ENCODE assay signal across 1 cellular context in the genomic region with DNA sequence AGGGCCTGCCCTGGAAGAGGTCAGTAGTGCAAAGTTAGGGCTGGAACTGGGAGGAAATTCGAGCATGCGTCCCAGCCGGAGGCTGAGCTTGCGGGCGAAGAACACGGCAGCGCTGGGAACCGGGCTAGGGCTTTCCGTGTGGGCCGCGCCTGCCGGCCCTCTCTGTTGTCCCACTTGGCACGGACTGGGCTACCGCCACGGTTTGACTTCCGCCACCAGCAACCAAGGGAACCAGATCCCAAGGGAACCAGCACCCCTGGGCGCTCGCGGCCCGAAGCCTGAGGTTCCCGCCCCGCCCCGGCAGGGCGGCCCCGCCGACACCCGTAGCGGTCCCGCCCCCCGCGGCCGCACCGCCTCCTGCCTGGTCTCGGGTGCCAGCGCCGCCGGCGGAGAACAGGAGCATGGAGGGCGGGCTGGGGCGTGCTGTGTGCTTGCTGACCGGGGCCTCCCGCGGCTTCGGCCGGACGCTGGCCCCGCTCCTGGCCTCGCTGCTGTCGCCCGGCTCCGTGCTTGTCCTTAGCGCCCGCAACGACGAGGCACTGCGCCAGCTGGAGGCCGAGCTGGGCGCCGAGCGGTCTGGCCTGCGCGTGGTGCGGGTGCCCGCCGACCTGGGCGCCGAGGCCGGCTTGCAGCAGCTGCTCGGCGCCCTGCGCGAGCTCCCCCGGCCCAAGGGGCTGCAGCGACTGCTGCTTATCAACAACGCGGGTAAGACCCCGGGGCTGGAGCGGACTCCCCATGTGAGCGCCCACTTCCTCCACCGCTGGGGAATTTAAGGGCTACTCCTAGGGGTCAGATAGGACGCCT.
TF ChIP-seq lines count a peak whose summit lies in the region.

Gene SPR (plus strand): TSS at position 377 of the 804 bp plus-strand sequence. CDS start 25 bp downstream, at position 402.

TF ChIP-seq in HepG2, 621 proteins besides CTCF, POLR2A, EP300 and RAD21 (continued from another document and continues in another):
- TF ChIP-seq AGO2 (optimal IDR thresholded peaks at IDR 0.05; ENCODE audit: low read depth, low read length) (peak; percentile 47), ZBTB21 (CRISPR knock-in tag; IDR thresholded peaks at IDR 0.05) (no peak), NCOA2 (CRISPR knock-in tag; IDR thresholded peaks at IDR 0.05) (no peak; the same call in 1 of the 2 replicates), MYNN (CRISPR knock-in tag; IDR thresholded peaks at IDR 0.05; ENCODE audit: low read depth) (no peak), SP1 (IDR thresholded peaks at IDR 0.05) (no peak), SP1 (CRISPR knock-in tag; IDR thresholded peaks at IDR 0.05) (peak; percentile 70; the same call in 1 of the 2 replicates), ZNF224 (CRISPR knock-in tag; IDR thresholded peaks at IDR 0.05) (no peak), KLF12 (CRISPR knock-in tag; IDR thresholded peaks at IDR 0.05; ENCODE audit: borderline replicate concordance) (no peak; the same call in 1 of the 2 replicates), ZNF512B (CRISPR knock-in tag; IDR thresholded peaks at IDR 0.05; ENCODE audit: borderline replicate concordance) (no peak), CBX2 (IDR thresholded peaks at IDR 0.05; ENCODE audit: low read depth, low read length) (no peak), CBX2 (CRISPR knock-in tag; IDR thresholded peaks at IDR 0.05; ENCODE audit: low read depth) (no peak), FOXM1 (CRISPR knock-in tag; IDR thresholded peaks at IDR 0.05) (no peak; the same call in 1 of the 2 replicates), TEAD2 (CRISPR knock-in tag; IDR thresholded peaks at IDR 0.05) (peak; percentile 60; the same call in 1 of the 2 replicates), ZNF564 (CRISPR knock-in tag; IDR thresholded peaks at IDR 0.05) (no peak), NFIC (IDR thresholded peaks at IDR 0.05; ENCODE audit: low read length) (no peak), ZNF503 (CRISPR knock-in tag; IDR thresholded peaks at IDR 0.05) (peak; percentile 29; the same call in 1 of the 2 replicates), ZNF781 (CRISPR knock-in tag; IDR thresholded peaks at IDR 0.05; ENCODE audit: borderline replicate concordance, not compliant biosample characterization) (no peak), ZNF891 (CRISPR knock-in tag; IDR thresholded peaks at IDR 0.05) (peak; percentile 73; the same call in 1 of the 2 replicates), ZBTB26 (CRISPR knock-in tag; IDR thresholded peaks at IDR 0.05; ENCODE audit: borderline replicate concordance) (no peak), ZNF256 (CRISPR knock-in tag; conservative IDR thresholded peaks at IDR 0.05) (peak; percentile 54; the same call in 1 of the 2 replicates), ZNF646 (CRISPR knock-in tag; IDR thresholded peaks at IDR 0.05) (no peak), TARDBP (CRISPR knock-in tag; IDR thresholded peaks at IDR 0.05) (no peak; the same call in none of the 2 replicates), JDP2 (CRISPR knock-in tag; IDR thresholded peaks at IDR 0.05; ENCODE audit: borderline replicate concordance) (peak; percentile 85; the same call in 1 of the 2 replicates), HNRNPL (IDR thresholded peaks at IDR 0.05; ENCODE audit: low read depth, low read length) (no peak), ZNF777 (CRISPR knock-in tag; IDR thresholded peaks at IDR 0.05) (peak; percentile 96), KDM5B (CRISPR knock-in tag; IDR thresholded peaks at IDR 0.05; ENCODE audit: borderline replicate concordance) (peak; percentile 12; the same call in 1 of the 2 replicates), KMT2A (CRISPR knock-in tag; IDR thresholded peaks at IDR 0.05) (0 out of 2 replicates have a peak, but pooled peaks have one; percentile 30), PHF8 (CRISPR knock-in tag; IDR thresholded peaks at IDR 0.05) (peak; percentile 72), ZNF251 (CRISPR knock-in tag; IDR thresholded peaks at IDR 0.05) (no peak), ZNF674 (CRISPR knock-in tag; IDR thresholded peaks at IDR 0.05; ENCODE audit: low read depth) (no peak), ZNF280D (CRISPR knock-in tag; IDR thresholded peaks at IDR 0.05) (no peak)
- TF ChIP-seq, protein P1, sequence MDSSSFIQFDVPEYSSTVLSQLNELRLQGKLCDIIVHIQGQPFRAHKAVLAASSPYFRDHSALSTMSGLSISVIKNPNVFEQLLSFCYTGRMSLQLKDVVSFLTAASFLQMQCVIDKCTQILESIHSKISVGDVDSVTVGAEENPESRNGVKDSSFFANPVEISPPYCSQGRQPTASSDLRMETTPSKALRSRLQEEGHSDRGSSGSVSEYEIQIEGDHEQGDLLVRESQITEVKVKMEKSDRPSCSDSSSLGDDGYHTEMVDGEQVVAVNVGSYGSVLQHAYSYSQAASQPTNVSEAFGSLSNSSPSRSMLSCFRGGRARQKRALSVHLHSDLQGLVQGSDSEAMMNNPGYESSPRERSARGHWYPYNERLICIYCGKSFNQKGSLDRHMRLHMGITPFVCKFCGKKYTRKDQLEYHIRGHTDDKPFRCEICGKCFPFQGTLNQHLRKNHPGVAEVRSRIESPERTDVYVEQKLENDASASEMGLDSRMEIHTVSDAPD (CRISPR knock-in tag; IDR thresholded peaks at IDR 0.05), result no peak
- TF ChIP-seq, protein P2, sequence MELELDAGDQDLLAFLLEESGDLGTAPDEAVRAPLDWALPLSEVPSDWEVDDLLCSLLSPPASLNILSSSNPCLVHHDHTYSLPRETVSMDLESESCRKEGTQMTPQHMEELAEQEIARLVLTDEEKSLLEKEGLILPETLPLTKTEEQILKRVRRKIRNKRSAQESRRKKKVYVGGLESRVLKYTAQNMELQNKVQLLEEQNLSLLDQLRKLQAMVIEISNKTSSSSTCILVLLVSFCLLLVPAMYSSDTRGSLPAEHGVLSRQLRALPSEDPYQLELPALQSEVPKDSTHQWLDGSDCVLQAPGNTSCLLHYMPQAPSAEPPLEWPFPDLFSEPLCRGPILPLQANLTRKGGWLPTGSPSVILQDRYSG (CRISPR knock-in tag; IDR thresholded peaks at IDR 0.05), result no peak; the same call in 1 of the 2 replicates
